In the genomic region with DNA sequence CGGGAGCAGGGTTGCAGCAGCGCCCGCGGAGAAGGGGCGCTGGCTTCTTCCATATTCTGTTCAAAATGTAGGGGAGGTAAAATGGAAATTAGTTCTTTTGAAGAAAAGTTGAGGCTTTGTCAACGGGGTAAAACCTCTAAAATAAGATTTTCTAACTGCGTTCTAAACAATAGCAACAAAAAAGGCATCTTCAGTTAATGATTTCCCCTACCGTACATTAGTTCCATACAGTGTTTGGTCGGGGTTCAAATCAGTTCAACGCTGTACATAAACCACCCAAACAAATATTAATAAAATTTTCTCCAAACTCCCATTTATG, we compare ENCODE assay signal across 1 cellular context.
TF ChIP-seq lines count a peak whose summit lies in the region.

No MANE protein-coding gene starts in this region.

TF ChIP-seq in endothelial cell of umbilical vein, 7 proteins besides CTCF, POLR2A, EP300 and RAD21 (continued from another document):
- TF ChIP-seq, protein P1, sequence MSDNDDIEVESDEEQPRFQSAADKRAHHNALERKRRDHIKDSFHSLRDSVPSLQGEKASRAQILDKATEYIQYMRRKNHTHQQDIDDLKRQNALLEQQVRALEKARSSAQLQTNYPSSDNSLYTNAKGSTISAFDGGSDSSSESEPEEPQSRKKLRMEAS (IDR thresholded peaks at IDR 0.05; ENCODE audit: insufficient read depth, insufficient read length), result no peak
- TF ChIP-seq EZH2 (IDR thresholded peaks at IDR 0.05; ENCODE audit: borderline replicate concordance, low read depth, low read length, severe bottlenecking), result no peak
TF ChIP-seq in endothelial cell of umbilical vein: peak in this region for 0.
